In genomic region chr11:31927982-31928381, GRCh38 we compare ENCODE assay signal across 28 cellular contexts.
"Had no signal": no experiment of that assay in that cellular context is flagged by ENCODE, and none has a peak within 500 bp of the region (broad histone marks: within the 10 kb centered on the region; RNA-seq: fewer than 3 reads in every experiment).

No MANE protein-coding gene starts in this region.

- DNase-seq: colonic mucosa; cortex of kidney; dermis blood vessel endothelial cell; dorsolateral prefrontal cortex; effector CD4-positive, alpha-beta T cell; effector CD8-positive, alpha-beta T cell; effector memory CD4-positive, alpha-beta T cell; effector memory CD8-positive, alpha-beta T cell; endodermal cell; erythroblast; esophagus squamous epithelium; foreskin fibroblast; foreskin keratinocyte; foreskin melanocyte; gastrocnemius medialis; glutamatergic neuron; head of caudate nucleus; heart left ventricle; heart right ventricle had no signal

- H3K36me3 ChIP-seq: colonic mucosa, esophagus muscularis mucosa, esophagus squamous epithelium, gastrocnemius medialis, gastroesophageal sphincter, heart left ventricle, heart right ventricle had no signal

- H3K4me3 ChIP-seq: colonic mucosa, coronary artery, dorsolateral prefrontal cortex, esophagus muscularis mucosa, esophagus squamous epithelium, gastrocnemius medialis, gastroesophageal sphincter, heart left ventricle, heart right ventricle had no signal

- FAIRE-seq: colon, endometrium, endothelial cell of umbilical vein, frontal cortex had no signal

- H3K27ac ChIP-seq: colonic mucosa, coronary artery, dorsolateral prefrontal cortex, epithelial cell of prostate, esophagus muscularis mucosa, esophagus squamous epithelium, foreskin keratinocyte, gastrocnemius medialis, gastroesophageal sphincter, heart left ventricle, heart right ventricle had no signal

- H3K9me3 ChIP-seq: colonic mucosa, esophagus muscularis mucosa, esophagus squamous epithelium, gastrocnemius medialis, gastroesophageal sphincter, heart left ventricle, heart right ventricle had no signal

- ATAC-seq: effector memory CD8-positive, alpha-beta T cell; esophagus mucosa; foreskin keratinocyte; gastrocnemius medialis; gastroesophageal sphincter; heart left ventricle; heart right ventricle had no signal

- H3K27me3 ChIP-seq: colonic mucosa, foreskin keratinocyte, gastrocnemius medialis, heart left ventricle had no signal

- H3K4me1 ChIP-seq: colonic mucosa, esophagus muscularis mucosa, esophagus squamous epithelium, foreskin keratinocyte, gastrocnemius medialis, gastroesophageal sphincter had no signal
